In genomic region chr17:6648181-6648580, GRCh38 we compare ENCODE assay signal across 9 cellular contexts. TPM values are rescaled to one million over a fixed set of nuclear protein-coding genes. Genes with fewer than 3 reads are reported as not detected.
A peak's percentile ranks its signal among the peaks of the same experiment; 100 is the strongest.
DNase-seq lines count a peak whose midpoint lies in the region; ATAC-seq and TF ChIP-seq lines count a peak whose summit lies in the region.
"Had no signal": no experiment of that assay in that cellular context is flagged by ENCODE, and none has a peak within 500 bp of the region (broad histone marks: within the 10 kb centered on the region; RNA-seq: fewer than 3 reads in every experiment).

No MANE protein-coding gene starts in this region.

- no peaks in the 10 kb centered on the region for H3K27me3 ChIP-seq in BJ (ENCODE audit: control insufficient read depth, insufficient read depth, low read length)

- H3K4me3 ChIP-seq in BJ (ENCODE audit: low read depth, low read length) (no peak overlapping the region), foreskin fibroblast (ENCODE audit: low read depth in 1 of 2, low read length in 2 of 2) (no peak overlapping the region), lower leg skin (ENCODE audit: low read depth, poor library complexity, severe bottlenecking) (no peak overlapping the region)

- in situ Hi-C loops in GM13977 (cut with MboI; ENCODE audit: low pct_unique_long_range_greater_than_20kb, low sequenced_read_pairs, unreplicated experiment) = no loop called here

- peaks cover 5% of the 10 kb centered on the region for H3K36me3 ChIP-seq in BJ (ENCODE audit: control insufficient read depth, insufficient read depth, low read length)

- no peak for TF ChIP-seq POLR2A in lower leg skin (IDR thresholded peaks at IDR 0.05)

- ATAC-seq in GM21423 (IDR thresholded peaks at IDR 0.05; ENCODE audit: unreplicated experiment) (no peak), HG02938 (IDR thresholded peaks at IDR 0.05; ENCODE audit: unreplicated experiment) (no peak)

- intact Hi-C loops in lower leg skin (cut with DNase I; ENCODE audit: low total_unique reads) = no loop called here

- CTCF ChIA-PET in BJ (lab: Yijun Ruan, JAX) = interaction anchor here (0.7 to 0.9 kb wide), 3 partner anchors 172 to 176 kb away, joined by 3 to 4 read pairs (median 3); no protein-coding TSS in a partner anchor

- 0 out of 2 replicates have a peak, but pooled peaks have one; percentile 21 for TF ChIP-seq CTCF in BJ (IDR thresholded peaks at IDR 0.05; ENCODE audit: insufficient read depth, low read depth, low read length)
- TF ChIP-seq CTCF in GM13977 (IDR thresholded peaks at IDR 0.05; ENCODE audit: extremely low read depth, insufficient read depth, missing control alignments) = peak; percentile 35
- peak; percentile 5 for TF ChIP-seq CTCF in foreskin fibroblast (IDR thresholded peaks at IDR 0.05; ENCODE audit: low read depth, low read length)
- TF ChIP-seq CTCF in lower leg skin (IDR thresholded peaks at IDR 0.05) = no peak

- POLR2A ChIA-PET in BJ (lab: Charles Lee) = no interaction called here

- no peak for DNase-seq in BJ (ENCODE audit: low read depth)
- no peak for DNase-seq in GM13977 (ENCODE audit: low spot score)
- DNase-seq in RPMI8226 = peak; percentile 25
- peak in 1 of 2 donors; percentile 44 for DNase-seq in foreskin fibroblast
- no peak for DNase-seq in lower leg skin (ENCODE audit: low spot score in 2 of 2)
- no peak for DNase-seq in effector CD8-positive, alpha-beta T cell (lab: John Stamatoyannopoulos, UW)
- DNase-seq: activated T-cell treated with anti-CD3 and anti-CD28 coated beads for 4 hours had no signal

RNA-seq across cellular contexts. Expression of gene MED31, which starts 3.2 kb away (rescaled TPM):
- polyA plus RNA-seq in BJ (2011; rRNA removed) = 6.9 and 21.4 TPM in 2 replicates
- polyA minus RNA-seq in BJ (2011; rRNA and poly(A)+ RNA removed) = 3.8 and 4.3 TPM in 2 replicates
- 10 to 100 TPM in 2 of 4 donors, 1 to 10 TPM in 2; 2.4 to 16.5 (median 9.8) TPM for total RNA-seq in lower leg skin

RNA-seq across cellular contexts. Expression of gene C17orf100, which starts 3.4 kb away (rescaled TPM):
- 2.4 and 2.7 TPM in 2 replicates for polyA plus RNA-seq in BJ (2011; rRNA removed)
- polyA minus RNA-seq in BJ (2011; rRNA and poly(A)+ RNA removed) = 1.0 and 1.1 TPM in 2 replicates
- 1 to 10 TPM in 2 of 4 donors, under 1 TPM in 2; 0.81 to 3.3 (median 1.6) TPM for total RNA-seq in lower leg skin

RNA-seq across cellular contexts. Expression of gene TXNDC17, which starts 7.3 kb away (rescaled TPM):
- 213 TPM in 2 replicates for polyA plus RNA-seq in BJ (2011; rRNA removed)
- polyA minus RNA-seq in BJ (2011; rRNA and poly(A)+ RNA removed) = 38.5 and 59.7 TPM in 2 replicates
- total RNA-seq in lower leg skin = 100 to 1,000 TPM in 2 of 4 donors, 10 to 100 TPM in 2; 56.9 to 149 (median 98.0) TPM

RNA-seq across cellular contexts. Expression of gene KIAA0753, which starts 7.7 kb away (rescaled TPM):
- polyA plus RNA-seq in BJ (2011; rRNA removed) = 5.4 and 7.9 TPM in 2 replicates
- 10.5 and 11.0 TPM in 2 replicates for polyA minus RNA-seq in BJ (2011; rRNA and poly(A)+ RNA removed)
- total RNA-seq in lower leg skin = 10 to 100 TPM in 3 of 4 donors, 1 to 10 TPM in 1; 8.1 to 19.6 (median 13.8) TPM

Comparison
In these comparisons a context has a peak if more than half of its experiments do, and no peak if none do; other contexts are left out.
1. CTCF ChIP-seq: peak in BJ (single experiment), GM13977 (single experiment) and foreskin fibroblast (single experiment); none in lower leg skin (0 of 3).